31 cellular contexts compared by ENCODE assay signal in the genomic region with DNA sequence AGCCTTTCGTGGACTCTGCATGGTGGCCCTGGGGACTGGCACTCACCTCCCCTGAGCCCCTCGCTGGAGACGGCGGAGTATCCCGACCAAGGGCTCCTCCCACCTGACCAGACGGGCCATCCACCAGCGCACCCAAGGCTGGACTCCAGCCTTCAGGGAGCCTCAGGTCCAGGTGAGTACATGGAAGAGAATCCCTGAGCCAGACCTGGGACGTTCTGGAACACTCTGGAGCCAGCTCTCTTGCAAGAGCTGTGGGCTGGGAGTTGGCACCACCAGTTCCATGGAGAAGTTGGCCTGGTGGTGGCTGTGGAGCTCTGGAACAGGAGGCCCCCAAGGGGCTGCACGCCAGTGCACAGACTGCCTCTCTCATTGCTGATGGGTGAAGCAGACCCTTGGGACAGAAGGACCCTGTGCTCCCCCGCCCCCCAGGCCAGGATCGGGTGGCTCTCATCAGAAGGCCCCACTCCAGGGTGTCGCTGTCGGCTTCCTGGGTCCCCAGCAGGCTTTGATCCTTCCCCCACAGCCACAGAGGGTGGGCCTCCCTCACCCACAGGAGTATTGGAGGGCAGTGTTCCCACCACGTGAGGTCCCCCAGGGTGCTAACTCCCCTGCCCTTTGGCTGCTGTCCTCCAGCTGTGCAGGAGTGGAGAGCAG.
DNase-seq lines count a peak whose midpoint lies in the region; ATAC-seq and TF ChIP-seq lines count a peak whose summit lies in the region.
"Had no signal": no experiment of that assay in that cellular context is flagged by ENCODE, and none has a peak within 500 bp of the region (broad histone marks: within the 10 kb centered on the region; RNA-seq: fewer than 3 reads in every experiment).

No MANE protein-coding gene starts in this region.

- no peak overlapping the region for H3K4me3 Mint-ChIP-seq in naive thymus-derived CD4-positive, alpha-beta T cell
- H3K4me3 Mint-ChIP-seq: activated naive CD4-positive, alpha-beta T cell treated with anti-CD3 and anti-CD28 coated beads, Interleukin-2, amount 50 U/mL, for 24 hours; activated T-helper 17 cell treated with anti-CD3 and anti-CD28 coated beads, Interleukin-2, amount 50 U/mL, for 72 hours; nephron; T-helper 1 cell treated with Interleukin-12 subunit alpha and Interleukin-12 subunit beta and Interleukin-4 antibody, amounts not matched to agents 30 μg/mL and 1 μg/mL, for 36 hours had no signal

- POLR2A ChIA-PET in naive thymus-derived CD4-positive, alpha-beta T cell (lab: Charles Lee), result no interaction called here

- no peaks in the 10 kb centered on the region for H3K27me3 Mint-ChIP-seq in naive thymus-derived CD4-positive, alpha-beta T cell
- H3K27me3 Mint-ChIP-seq: activated naive CD4-positive, alpha-beta T cell treated with anti-CD3 and anti-CD28 coated beads, Interleukin-2, amount 50 U/mL, for 24 hours; activated T-helper 17 cell treated with anti-CD3 and anti-CD28 coated beads, Interleukin-2, amount 50 U/mL, for 72 hours had no signal

- H3K27ac ChIP-seq in coronary artery (no peak overlapping the region), testis (no peak overlapping the region)
- no peak overlapping the region for H3K27ac ChIP-seq in naive thymus-derived CD4-positive, alpha-beta T cell (ENCODE audit: low read depth, low read length)
- H3K27ac ChIP-seq: 22Rv1, brain microvascular endothelial cell, C4-2B, epithelial cell of prostate, HL-60, ovary, PC-9 had no signal

- peaks cover 0 to 51% (median 10%) of the 10 kb centered on the region in 11 donors for H3K9me3 Mint-ChIP-seq in naive thymus-derived CD4-positive, alpha-beta T cell
- H3K9me3 Mint-ChIP-seq: activated naive CD4-positive, alpha-beta T cell treated with anti-CD3 and anti-CD28 coated beads, Interleukin-2, amount 50 U/mL, for 24 hours; nephron had no signal

- H3K27me3 ChIP-seq in naive thymus-derived CD4-positive, alpha-beta T cell (ENCODE audit: control insufficient read depth in 2 of 2, insufficient read depth in 2 of 2, low read length in 2 of 2), result no peaks in the 10 kb centered on the region
- no peaks in the 10 kb centered on the region for H3K27me3 ChIP-seq in testis
- H3K27me3 ChIP-seq: brain microvascular endothelial cell, ovary had no signal

- TF ChIP-seq POLR2A in testis (IDR thresholded peaks at IDR 0.05), result no peak

- no peak overlapping the region for H3K4me3 ChIP-seq in coronary artery
- no peak overlapping the region for H3K4me3 ChIP-seq in naive thymus-derived CD4-positive, alpha-beta T cell (ENCODE audit: low read length)
- H3K4me3 ChIP-seq in testis, result no peak overlapping the region
- H3K4me3 ChIP-seq: ovary, PC-9 had no signal

- peaks cover 0 to 2% (median 0%) of the 10 kb centered on the region in 7 donors for H3K4me1 Mint-ChIP-seq in naive thymus-derived CD4-positive, alpha-beta T cell
- H3K4me1 Mint-ChIP-seq: activated naive CD4-positive, alpha-beta T cell treated with anti-CD3 and anti-CD28 coated beads, Interleukin-2, amount 50 U/mL, for 24 hours; activated T-helper 17 cell treated with anti-CD3 and anti-CD28 coated beads, Interleukin-2, amount 50 U/mL, for 72 hours; nephron had no signal

- H3K27ac Mint-ChIP-seq in naive thymus-derived CD4-positive, alpha-beta T cell, result no peak overlapping the region
- H3K27ac Mint-ChIP-seq: activated naive CD4-positive, alpha-beta T cell treated with anti-CD3 and anti-CD28 coated beads, Interleukin-2, amount 50 U/mL, for 24 hours; activated T-helper 17 cell treated with anti-CD3 and anti-CD28 coated beads, Interleukin-2, amount 50 U/mL, for 72 hours; nephron; T-helper 1 cell treated with Interleukin-12 subunit alpha and Interleukin-12 subunit beta and Interleukin-4 antibody, amounts not matched to agents 30 μg/mL and 1 μg/mL, for 36 hours had no signal

- peak; percentile 42 for DNase-seq in activated CD8-positive, alpha-beta memory T cell treated with anti-CD3 and anti-CD28 coated beads for 24 hours
- no peak for DNase-seq in activated CD8-positive, alpha-beta memory T cell treated with anti-CD3 and anti-CD28 coated beads, Interleukin-2, amount 50 U/mL, for 4 hours
- DNase-seq in coronary artery (ENCODE audit: low spot score), result peak; percentile 65
- DNase-seq in naive thymus-derived CD4-positive, alpha-beta T cell, result no peak
- peak; percentile 13 for DNase-seq in testis
- no peak for DNase-seq in DMS 273 (lab: John Stamatoyannopoulos, UW; ENCODE audit: unreplicated experiment)
- no peak for DNase-seq in germinal center (ENCODE audit: low spot score)
- no peak for DNase-seq in cerebellar cortex (ENCODE audit: low spot score)
- DNase-seq: amniotic stem cell; brain microvascular endothelial cell; DMS79; effector CD8-positive, alpha-beta T cell; GDM1; HCEC 1CT; NCI-H1930; NCI-H2227 treated with DMSO at 0.1 percent for 48 hours; NCI-H69; ovary; PC-9; SK-N-SH; stimulated activated CD4-positive, alpha-beta T cell treated with anti-CD3 and anti-CD28 coated beads, Interleukin-12 subunit alpha, Interleukin-12 subunit beta, amount 100 ng/mL, for 4 hours; stimulated activated CD4-positive, alpha-beta T cell treated with anti-CD3 and anti-CD28 coated beads, Interleukin-4, amount 100 ng/mL, for 24 hours had no signal

- intact Hi-C loops in naive thymus-derived CD4-positive, alpha-beta T cell (cut with micrococcal nuclease), result no loop called here
- intact Hi-C loops in testis (cut with DNase I; ENCODE audit: low total_unique reads), result no loop called here

- CTCF ChIA-PET in naive thymus-derived CD4-positive, alpha-beta T cell (lab: Charles Lee), result no interaction called here

- peaks cover 0 to 39% (median 35%) of the 10 kb centered on the region in 5 donors for H3K36me3 Mint-ChIP-seq in naive thymus-derived CD4-positive, alpha-beta T cell

- ATAC-seq in naive thymus-derived CD4-positive, alpha-beta T cell, result peak; percentile 15
- ATAC-seq: activated T-helper 17 cell treated with anti-CD3 and anti-CD28 coated beads, Interleukin-2, amount 50 U/mL, for 72 hours; Right ventricle myocardium inferior had no signal

- 80 to 91% methylated on average over 1 to 14 of the region's 14 CpGs for WGBS in testis, 2 donors

- peaks cover 0 to 7% (median 4%) of the 10 kb centered on the region in 3 experiments for H3K36me3 ChIP-seq in naive thymus-derived CD4-positive, alpha-beta T cell (ENCODE audit: control insufficient read depth in 2 of 3, insufficient read depth in 3 of 3, low read length in 3 of 3)
- H3K36me3 ChIP-seq in testis (ENCODE audit: low read depth, missing control alignments), result no peaks in the 10 kb centered on the region
- H3K36me3 ChIP-seq: brain microvascular endothelial cell, ovary had no signal

- no peak for TF ChIP-seq CTCF in coronary artery (IDR thresholded peaks at IDR 0.05)
- TF ChIP-seq CTCF in testis (IDR thresholded peaks at IDR 0.05), result no peak

- H3K4me1 ChIP-seq in naive thymus-derived CD4-positive, alpha-beta T cell (ENCODE audit: control insufficient read depth in 2 of 2, insufficient read depth in 2 of 2, low read length in 2 of 2), result no peaks in the 10 kb centered on the region
- no peaks in the 10 kb centered on the region for H3K4me1 ChIP-seq in testis

- peaks cover 0 to 14% (median 0%) of the 10 kb centered on the region in 3 experiments for H3K9me3 ChIP-seq in naive thymus-derived CD4-positive, alpha-beta T cell (ENCODE audit: control insufficient read depth in 2 of 3, low read length in 3 of 3)
- no peaks in the 10 kb centered on the region for H3K9me3 ChIP-seq in testis
- H3K9me3 ChIP-seq: ovary, SK-N-SH had no signal

Comparison
In these comparisons a context has a peak if more than half of its experiments do, and no peak if none do; other contexts are left out.
1. DNase-seq: peak in activated CD8-positive, alpha-beta memory T cell treated with anti-CD3 and anti-CD28 coated beads for 24 hours (single experiment), coronary artery (single experiment) and testis (single experiment); none in activated CD8-positive, alpha-beta memory T cell treated with anti-CD3 and anti-CD28 coated beads, Interleukin-2, amount 50 U/mL, for 4 hours (single experiment), naive thymus-derived CD4-positive, alpha-beta T cell (0 of 9), DMS 273 (single experiment), germinal center (single experiment) and cerebellar cortex (single experiment).